Comparison of ENCODE assay signal across 17 cellular contexts in genomic region chr11:31821235-31821764, GRCh38. TPM values are rescaled to one million over a fixed set of nuclear protein-coding genes. Genes with fewer than 3 reads are reported as not detected.
DNase-seq lines count a peak whose midpoint lies in the region; ATAC-seq, FAIRE-seq and TF ChIP-seq lines count a peak whose summit lies in the region.
"Had no signal": no experiment of that assay in that cellular context is flagged by ENCODE, and none has a peak within 500 bp of the region (broad histone marks: within the 10 kb centered on the region; RNA-seq: fewer than 3 reads in every experiment).

No MANE protein-coding gene starts in this region.

- TF ChIP-seq RAD21 in GM12878 (IDR thresholded peaks at IDR 0.05; ENCODE audit: insufficient read depth, low read depth, low read length), result no peak

- FAIRE-seq in GM12878 (lab: Jason Lieb, UNC), result no peak
- FAIRE-seq: A204.1, D721Med had no signal

- H3K27me3 ChIP-seq in GM12878 (replicated peaks in 1 of 2; ENCODE audit: control insufficient read depth in 2 of 2, insufficient read depth in 2 of 2, low read length in 1 of 2), result peaks cover 22 to 45% of the 10 kb centered on the region in 2 experiments

- no peak for ATAC-seq in activated naive CD8-positive, alpha-beta T cell treated with anti-CD3 and anti-CD28 coated beads, Interleukin-2, amount 10 ng/mL, durations not matched to agents 7 days and 5 days (ENCODE audit: low read depth)
- ATAC-seq in activated naive CD8-positive, alpha-beta T cell treated with anti-CD3 and anti-CD28 coated beads, Interleukin-2, amount 50 U/mL, for 24 hours, result no peak
- ATAC-seq in GM12878, result no peak
- no peak for ATAC-seq in stimulated activated naive B cell treated with anti-CD40 and anti-IgM and Interleukin-4, amounts not matched to agents 10 μg/mL and 1 μg/mL and 100 μg/mL, for 72 hours (replicated peaks)

- POLR2A ChIA-PET in activated naive CD8-positive, alpha-beta T cell treated with anti-CD3 and anti-CD28 coated beads, Interleukin-2, amount 10 ng/mL, durations not matched to agents 7 days and 5 days (lab: Charles Lee), result no interaction called here
- POLR2A ChIA-PET in GM12878 (lab: Charles Lee), result no interaction called here
- POLR2A ChIA-PET in HEK293T (lab: Yijun Ruan, JAX), result no interaction called here

- RAD21 ChIA-PET in GM12878 (lab: Charles Lee; ENCODE audit: unreplicated experiment), result no interaction called here

- no peak for DNase-seq in activated naive CD8-positive, alpha-beta T cell treated with anti-CD3 and anti-CD28 coated beads, Interleukin-2, amount 10 ng/mL, durations not matched to agents 7 days and 5 days
- no peak for DNase-seq in activated naive CD8-positive, alpha-beta T cell treated with anti-CD3 and anti-CD28 coated beads, Interleukin-2, amount 50 U/mL, for 24 hours
- no peak for DNase-seq in GM12878 (ENCODE audit: low read depth, low spot score)
- no peak for DNase-seq in glutamatergic neuron
- DNase-seq in stimulated activated naive B cell treated with anti-CD40 and anti-IgM and Interleukin-4, amounts not matched to agents 10 μg/mL and 1 μg/mL and 100 μg/mL, for 72 hours, result no peak
- no peak for DNase-seq in HEK293T (ENCODE audit: extremely low spot score)
- DNase-seq in NCI-H187 (lab: John Stamatoyannopoulos, UW), result no peak
- no peak for DNase-seq in COLO668 (lab: John Stamatoyannopoulos, UW; ENCODE audit: unreplicated experiment)
- DNase-seq: BE2C; CD4-positive, alpha-beta memory T cell; COR-L47; DND-41; GDM1 had no signal

- H3K9me3 Mint-ChIP-seq in activated naive CD8-positive, alpha-beta T cell treated with anti-CD3 and anti-CD28 coated beads, Interleukin-2, amount 10 ng/mL, durations not matched to agents 7 days and 5 days, result peaks cover 3% of the 10 kb centered on the region
- peaks cover 3% of the 10 kb centered on the region for H3K9me3 Mint-ChIP-seq in activated naive CD8-positive, alpha-beta T cell treated with anti-CD3 and anti-CD28 coated beads, Interleukin-2, amount 50 U/mL, for 24 hours
- H3K9me3 Mint-ChIP-seq in glutamatergic neuron (ENCODE audit: unreplicated experiment), result peaks cover 4% of the 10 kb centered on the region
- peaks cover 0 to 11% of the 10 kb centered on the region in 2 donors for H3K9me3 Mint-ChIP-seq in stimulated activated naive B cell treated with anti-CD40 and anti-IgM and Interleukin-4, amounts not matched to agents 10 μg/mL and 1 μg/mL and 100 μg/mL, for 72 hours

- TF ChIP-seq POLR2A in GM12878 (IDR thresholded peaks at IDR 0.05; ENCODE audit: low read depth, low read length), result no peak

- no peak overlapping the region for H2AFZ ChIP-seq in GM12878 (ENCODE audit: control insufficient read depth, low read depth, low read length)

- H3K36me3 Mint-ChIP-seq in activated naive CD8-positive, alpha-beta T cell treated with anti-CD3 and anti-CD28 coated beads, Interleukin-2, amount 10 ng/mL, durations not matched to agents 7 days and 5 days, result peaks cover 2% of the 10 kb centered on the region
- peaks cover 5% of the 10 kb centered on the region for H3K36me3 Mint-ChIP-seq in activated naive CD8-positive, alpha-beta T cell treated with anti-CD3 and anti-CD28 coated beads, Interleukin-2, amount 50 U/mL, for 24 hours (ENCODE audit: low read depth)
- H3K36me3 Mint-ChIP-seq in glutamatergic neuron (ENCODE audit: unreplicated experiment), result peaks cover 5% of the 10 kb centered on the region
- peaks cover 5% of the 10 kb centered on the region in 2 donors for H3K36me3 Mint-ChIP-seq in stimulated activated naive B cell treated with anti-CD40 and anti-IgM and Interleukin-4, amounts not matched to agents 10 μg/mL and 1 μg/mL and 100 μg/mL, for 72 hours
- H3K36me3 Mint-ChIP-seq: CD4-positive, alpha-beta memory T cell had no signal

- H3K79me2 ChIP-seq in GM12878 (ENCODE audit: control insufficient read depth, insufficient read depth, low read length), result no peaks in the 10 kb centered on the region

- in situ Hi-C loops in GM12878 (cut with MboI), result no loop called here

- H3K4me1 ChIP-seq in GM12878 (ENCODE audit: control insufficient read depth, insufficient read depth, low read length), result no peaks in the 10 kb centered on the region
- H3K4me1 ChIP-seq: BE2C had no signal

- no peak overlapping the region for H3K9ac ChIP-seq in GM12878 (ENCODE audit: control insufficient read depth, insufficient read depth, low read length)

- no peaks in the 10 kb centered on the region for H3K36me3 ChIP-seq in GM12878 (ENCODE audit: control insufficient read depth in 2 of 2, insufficient read depth in 2 of 2, low read length in 1 of 2)
- H3K36me3 ChIP-seq: BE2C had no signal

- BruUV-seq in GM12878 (replicated peaks; lab: Mats Ljungman, UMichigan), result no TSS peak

- no peak for TF ChIP-seq EP300 in GM12878 (IDR thresholded peaks at IDR 0.05; ENCODE audit: borderline replicate concordance in 1 of 2, control insufficient read depth in 1 of 2, low read depth in 2 of 2, low read length in 2 of 2)

- WGBS in GM12878 (ENCODE audit: insufficient coverage, insufficient replicate concordance, low lambda C conversion rate, missing lambda C conversion rate), result under 1% methylated on average over 5 of the region's 5 CpGs

- H3K9me3 ChIP-seq in GM12878 (replicated peaks; ENCODE audit: control insufficient read depth, insufficient read depth, low read length), result no peaks in the 10 kb centered on the region; the same call in 2 of the 3 replicates
- H3K9me3 ChIP-seq: BE2C had no signal

- H3K27ac ChIP-seq in GM12878 (ENCODE audit: control insufficient read depth, insufficient read depth), result no peak overlapping the region
- H3K27ac ChIP-seq: C4-2B had no signal

- peaks cover 6% of the 10 kb centered on the region for H3K4me1 Mint-ChIP-seq in activated naive CD8-positive, alpha-beta T cell treated with anti-CD3 and anti-CD28 coated beads, Interleukin-2, amount 10 ng/mL, durations not matched to agents 7 days and 5 days
- peaks cover 13% of the 10 kb centered on the region for H3K4me1 Mint-ChIP-seq in activated naive CD8-positive, alpha-beta T cell treated with anti-CD3 and anti-CD28 coated beads, Interleukin-2, amount 50 U/mL, for 24 hours
- peaks cover 14% of the 10 kb centered on the region for H3K4me1 Mint-ChIP-seq in glutamatergic neuron (ENCODE audit: low read depth, unreplicated experiment)
- H3K4me1 Mint-ChIP-seq in stimulated activated naive B cell treated with anti-CD40 and anti-IgM and Interleukin-4, amounts not matched to agents 10 μg/mL and 1 μg/mL and 100 μg/mL, for 72 hours, result peaks cover 10 to 25% of the 10 kb centered on the region in 2 donors

- H4K20me1 ChIP-seq in GM12878 (ENCODE audit: control insufficient read depth, insufficient read depth), result peaks cover 3% of the 10 kb centered on the region; the same call in 1 of the 2 replicates

- peak overlapping the region; percentile 56 for H3K27ac Mint-ChIP-seq in activated naive CD8-positive, alpha-beta T cell treated with anti-CD3 and anti-CD28 coated beads, Interleukin-2, amount 10 ng/mL, durations not matched to agents 7 days and 5 days
- H3K27ac Mint-ChIP-seq in activated naive CD8-positive, alpha-beta T cell treated with anti-CD3 and anti-CD28 coated beads, Interleukin-2, amount 50 U/mL, for 24 hours, result no peak overlapping the region
- H3K27ac Mint-ChIP-seq in glutamatergic neuron (ENCODE audit: unreplicated experiment), result peak overlapping the region; percentile 8
- H3K27ac Mint-ChIP-seq in stimulated activated naive B cell treated with anti-CD40 and anti-IgM and Interleukin-4, amounts not matched to agents 10 μg/mL and 1 μg/mL and 100 μg/mL, for 72 hours, result peak overlapping the region; percentile 68

- H3K4me3 Mint-ChIP-seq in activated naive CD8-positive, alpha-beta T cell treated with anti-CD3 and anti-CD28 coated beads, Interleukin-2, amount 10 ng/mL, durations not matched to agents 7 days and 5 days, result no peak overlapping the region
- no peak overlapping the region for H3K4me3 Mint-ChIP-seq in activated naive CD8-positive, alpha-beta T cell treated with anti-CD3 and anti-CD28 coated beads, Interleukin-2, amount 50 U/mL, for 24 hours
- peak overlapping the region; percentile 65 for H3K4me3 Mint-ChIP-seq in glutamatergic neuron (ENCODE audit: unreplicated experiment)
- H3K4me3 Mint-ChIP-seq in stimulated activated naive B cell treated with anti-CD40 and anti-IgM and Interleukin-4, amounts not matched to agents 10 μg/mL and 1 μg/mL and 100 μg/mL, for 72 hours, result no peak overlapping the region
- H3K4me3 Mint-ChIP-seq: CD4-positive, alpha-beta memory T cell had no signal

- SMC1A ChIA-PET in GM12878 (lab: Charles Lee; ENCODE audit: uncharacterized antibody, unreplicated experiment), result no interaction called here

- H3K27me3 Mint-ChIP-seq in activated naive CD8-positive, alpha-beta T cell treated with anti-CD3 and anti-CD28 coated beads, Interleukin-2, amount 10 ng/mL, durations not matched to agents 7 days and 5 days, result peaks cover 87% of the 10 kb centered on the region
- peaks cover 82% of the 10 kb centered on the region for H3K27me3 Mint-ChIP-seq in activated naive CD8-positive, alpha-beta T cell treated with anti-CD3 and anti-CD28 coated beads, Interleukin-2, amount 50 U/mL, for 24 hours
- H3K27me3 Mint-ChIP-seq in glutamatergic neuron (ENCODE audit: unreplicated experiment), result peaks cover 26% of the 10 kb centered on the region
- peaks cover 67 to 86% of the 10 kb centered on the region in 2 donors for H3K27me3 Mint-ChIP-seq in stimulated activated naive B cell treated with anti-CD40 and anti-IgM and Interleukin-4, amounts not matched to agents 10 μg/mL and 1 μg/mL and 100 μg/mL, for 72 hours

- no peak overlapping the region for H3K4me3 ChIP-seq in GM12878

- intact Hi-C loops in GM12878 (cut with micrococcal nuclease; ENCODE audit: unreplicated experiment), result no loop called here

- H3K4me2 ChIP-seq in GM12878 (ENCODE audit: control insufficient read depth, insufficient read depth), result no peak overlapping the region

- no peak for TF ChIP-seq CTCF in GM12878 (IDR thresholded peaks at IDR 0.05 in 2 of 3, conservative IDR thresholded peaks at IDR 0.05 in 1 of 3; ENCODE audit: control insufficient read depth in 2 of 3, extremely low read depth in 1 of 3, insufficient read depth in 1 of 3, low read depth in 3 of 3, low read length in 3 of 3)
- no peak for TF ChIP-seq CTCF in glutamatergic neuron (IDR thresholded peaks at IDR 0.05; ENCODE audit: partially characterized antibody, unreplicated experiment)

- CTCF ChIA-PET in GM12878 (lab: Yijun Ruan, JAX), result no interaction called here
- CTCF ChIA-PET in HEK293T (lab: Yijun Ruan, JAX), result no interaction called here

RNA-seq across cellular contexts. Expression of gene PAX6, which starts 10.2 kb away (rescaled TPM):
- not detected for total RNA-seq in activated naive CD8-positive, alpha-beta T cell treated with anti-CD3 and anti-CD28 coated beads, Interleukin-2, amount 10 ng/mL, durations not matched to agents 7 days and 5 days
- total RNA-seq in GM12878 (2013; cell fraction: nucleolus; rRNA removed), result not detected in 2 replicates
- total RNA-seq in GM12878 (2014; rRNA removed), result 0.05 and 0.06 TPM in 2 replicates
- 0.22 and 0.32 TPM in 2 replicates for total RNA-seq in GM12878 (2014; rRNA removed; fragmentation: Illumina TruSeq; extraction: Trizol)
- total RNA-seq in GM12878 (2021), result 0.26 and 0.53 TPM in 2 replicates
- polyA plus RNA-seq in GM12878 (2011; ENCODE audit: low read depth), result 0.25 TPM
- 0.08 TPM in 1 of 2 replicates, not detected in the other for polyA plus RNA-seq in GM12878 (2011; rRNA removed)
- not detected in 2 replicates for polyA plus RNA-seq in GM12878 (2011; cell fraction: cytosol; rRNA removed)
- polyA plus RNA-seq in GM12878 (2011; cell fraction: nucleus; rRNA removed), result not detected in 2 replicates
- 0.25 and 0.38 TPM in 2 replicates for polyA plus RNA-seq in GM12878 (2012)
- polyA plus RNA-seq in GM12878 (2014; fragmentation: Illumina TruSeq; extraction: Trizol), result 0.15 TPM in 1 of 2 replicates, not detected in the other
- polyA plus RNA-seq in GM12878 (2014; fragmentation: Nextera tagmentation; extraction: Ambion mirVana), result under 1 TPM in 1 of 2 experiments, not detected in 1; 0.10 TPM
- polyA plus RNA-seq in GM12878 (2014; rRNA removed), result 0.09 and 0.62 TPM in 2 replicates
- not detected for polyA plus RNA-seq in GM12878 (2016; fragmentation: Nextera tagmentation; extraction: Ambion mirVana)
- polyA minus RNA-seq in GM12878 (2011; rRNA and poly(A)+ RNA removed), result not detected in 2 replicates
- not detected in 2 replicates for polyA minus RNA-seq in GM12878 (2011; cell fraction: cytosol; rRNA and poly(A)+ RNA removed)
- polyA minus RNA-seq in GM12878 (2011; cell fraction: nucleus; rRNA and poly(A)+ RNA removed), result 0.38 TPM in 1 of 2 replicates, not detected in the other
- 30.7 TPM for total RNA-seq in glutamatergic neuron (ENCODE audit: unreplicated experiment)
- total RNA-seq: CD4-positive, alpha-beta memory T cell; HT-29 had no signal

Comparison
In these comparisons a context has a peak if more than half of its experiments do, and no peak if none do; other contexts are left out.
1. RNA of gene PAX6, which starts 10.2 kb away (total RNA-seq): 30.7 TPM in glutamatergic neuron (single experiment); 0.05 to 0.53 TPM in GM12878 and not detected in activated naive CD8-positive, alpha-beta T cell treated with anti-CD3 and anti-CD28 coated beads, Interleukin-2, amount 10 ng/mL, durations not matched to agents 7 days and 5 days; every median in the first group is over 10 times any median in the second.